In genomic region chr21:7957713-7958064, GRCh38 we compare ENCODE assay signal across 16 cellular contexts.
"Had no signal": no experiment of that assay in that cellular context is flagged by ENCODE, and none has a peak within 500 bp of the region (broad histone marks: within the 10 kb centered on the region; RNA-seq: fewer than 3 reads in every experiment).

No MANE protein-coding gene starts in this region.

- H3K27ac Mint-ChIP-seq: activated CD8-positive, alpha-beta T cell treated with anti-CD3 and anti-CD28 coated beads, Interleukin-2, amount 10 ng/mL, durations not matched to agents 7 days and 5 days; activated naive CD4-positive, alpha-beta T cell treated with anti-CD3 and anti-CD28 coated beads for 36 hours; activated T-helper 1 cell treated with anti-CD3 and anti-CD28 coated beads, Interleukin-12 subunit alpha, Interleukin-12 subunit beta, Interleukin-2, Interleukin-4 antibody, amounts not matched to agents 30 ng/mL and 10 ng/mL and 1 ng/mL, durations not matched to agents 14 hours and 24 hours and 36 hours; effector memory CD8-positive, alpha-beta T cell; nephron; stimulated activated naive CD8-positive, alpha-beta T cell treated with anti-CD3 and anti-CD28 coated beads, Interleukin-15, Interleukin-2, amounts not matched to agents 100 ng/mL and 50 ng/mL, for 24 hours; T-cell had no signal

- H3K27me3 Mint-ChIP-seq: effector memory CD8-positive, alpha-beta T cell; stimulated activated naive CD8-positive, alpha-beta T cell treated with anti-CD3 and anti-CD28 coated beads, Interleukin-15, Interleukin-2, amounts not matched to agents 100 ng/mL and 50 ng/mL, for 24 hours; T-cell had no signal

- FAIRE-seq: keratinocyte had no signal

- H3K4me1 ChIP-seq: psoas muscle, testis, uterus had no signal

- DNase-seq: activated CD4-positive, alpha-beta T cell treated with anti-CD3 and anti-CD28 coated beads for 48 hours; activated CD8-positive, alpha-beta memory T cell treated with anti-CD3 and anti-CD28 coated beads, Interleukin-2, amount 50 U/mL, for 48 hours; activated CD8-positive, alpha-beta T cell treated with anti-CD3 and anti-CD28 coated beads, Interleukin-2, amount 10 ng/mL, durations not matched to agents 7 days and 5 days; activated naive CD4-positive, alpha-beta T cell treated with anti-CD3 and anti-CD28 coated beads for 36 hours; caudate nucleus; effector memory CD8-positive, alpha-beta T cell; psoas muscle; stimulated activated CD4-positive, alpha-beta T cell treated with anti-CD3 and anti-CD28 coated beads, Interleukin-12 subunit alpha, Interleukin-12 subunit beta, amount 100 ng/mL, for 4 hours; T-cell; testis; uterus had no signal

- ATAC-seq: activated CD8-positive, alpha-beta T cell treated with anti-CD3 and anti-CD28 coated beads, Interleukin-2, amount 10 ng/mL, durations not matched to agents 7 days and 5 days; effector memory CD8-positive, alpha-beta T cell had no signal

- H3K4me1 Mint-ChIP-seq: nephron, T-cell had no signal

- H3K27ac ChIP-seq: coronary artery, psoas muscle, testis, uterus had no signal

- H3K4me3 Mint-ChIP-seq: activated CD8-positive, alpha-beta T cell treated with anti-CD3 and anti-CD28 coated beads, Interleukin-2, amount 10 ng/mL, durations not matched to agents 7 days and 5 days; activated naive CD4-positive, alpha-beta T cell treated with anti-CD3 and anti-CD28 coated beads for 36 hours; activated T-helper 1 cell treated with anti-CD3 and anti-CD28 coated beads, Interleukin-12 subunit alpha, Interleukin-12 subunit beta, Interleukin-2, Interleukin-4 antibody, amounts not matched to agents 30 ng/mL and 10 ng/mL and 1 ng/mL, durations not matched to agents 14 hours and 24 hours and 36 hours; effector memory CD8-positive, alpha-beta T cell; nephron; stimulated activated naive CD8-positive, alpha-beta T cell treated with anti-CD3 and anti-CD28 coated beads, Interleukin-15, Interleukin-2, amounts not matched to agents 100 ng/mL and 50 ng/mL, for 24 hours; T-cell had no signal

- H3K4me3 ChIP-seq: coronary artery, psoas muscle, testis, uterus had no signal

- H3K27me3 ChIP-seq: testis, uterus had no signal

- H3K36me3 ChIP-seq: uterus had no signal
